ENCODE assay signal across 8 cellular contexts in the genomic region with DNA sequence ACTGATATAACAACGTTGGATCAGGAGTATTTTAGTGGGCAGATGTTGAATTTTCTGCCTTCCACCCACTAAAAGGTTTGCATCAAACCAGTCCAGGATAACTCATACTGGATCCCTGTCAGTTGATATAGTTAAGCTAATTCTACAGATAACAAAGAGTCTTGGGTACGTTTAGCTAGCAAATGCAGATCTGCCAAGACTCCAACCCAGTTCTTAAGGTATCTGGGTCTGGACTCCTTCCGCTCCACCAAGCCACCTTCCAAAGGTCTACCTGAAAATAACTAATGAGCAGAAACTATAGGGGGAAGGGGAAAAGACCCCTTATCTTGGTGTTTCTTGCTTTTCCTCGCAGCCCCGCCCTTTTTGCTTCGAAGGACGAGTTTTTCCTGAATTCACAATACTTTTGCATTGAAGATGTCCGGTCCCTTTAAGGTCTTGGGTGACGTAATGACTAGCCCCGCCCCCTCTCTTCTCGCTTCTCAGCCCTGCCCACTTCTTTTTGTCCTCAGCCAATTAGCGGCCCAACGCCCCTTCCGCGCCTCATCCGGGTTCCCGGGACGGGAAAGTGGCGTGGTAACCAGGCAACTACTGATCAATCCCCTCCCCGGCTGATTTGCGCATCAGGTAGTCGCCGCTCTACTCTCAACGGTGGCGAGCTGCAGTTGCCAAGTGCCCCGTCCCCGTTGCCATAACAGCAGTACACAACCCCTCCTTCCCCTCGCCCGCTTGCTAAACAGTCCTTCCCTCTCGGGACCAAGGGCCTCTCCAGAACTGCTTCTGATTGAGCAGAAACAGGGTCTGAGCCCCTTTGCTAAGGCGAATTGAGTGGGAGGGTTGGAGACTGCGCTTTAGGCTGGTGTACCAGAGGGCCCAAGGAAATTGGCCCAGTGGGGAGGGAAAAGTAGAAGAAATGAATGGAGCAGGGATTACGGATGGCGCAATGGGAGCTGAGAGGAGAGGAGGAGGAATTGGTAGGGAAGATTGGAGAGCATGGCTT. TPM values are rescaled to one million over a fixed set of nuclear protein-coding genes. Genes with fewer than 3 reads are reported as not detected.
DNase-seq lines count a peak whose midpoint lies in the region; ATAC-seq and TF ChIP-seq lines count a peak whose summit lies in the region.

A gene with protein sequence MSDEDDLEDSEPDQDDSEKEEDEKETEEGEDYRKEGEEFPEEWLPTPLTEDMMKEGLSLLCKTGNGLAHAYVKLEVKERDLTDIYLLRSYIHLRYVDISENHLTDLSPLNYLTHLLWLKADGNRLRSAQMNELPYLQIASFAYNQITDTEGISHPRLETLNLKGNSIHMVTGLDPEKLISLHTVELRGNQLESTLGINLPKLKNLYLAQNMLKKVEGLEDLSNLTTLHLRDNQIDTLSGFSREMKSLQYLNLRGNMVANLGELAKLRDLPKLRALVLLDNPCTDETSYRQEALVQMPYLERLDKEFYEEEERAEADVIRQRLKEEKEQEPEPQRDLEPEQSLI (plus strand): TSS at position 543 of the 997 bp plus-strand sequence. CDS start 812 bp downstream, outside the sequence.

- peak within 1 kb of the TSS; percentile 52 to 74 for H3K4me3 ChIP-seq in DND-41 (ENCODE audit: low read depth in 1 of 2, low read length in 2 of 2)
- H3K4me3 ChIP-seq in fibroblast of mammary gland (ENCODE audit: control insufficient read depth, low read depth, low read length) = peak within 1 kb of the TSS; percentile 91

- no peak within 1 kb of the TSS for H3K27ac Mint-ChIP-seq in activated T-helper 1 cell treated with anti-CD3 and anti-CD28 coated beads, Interleukin-12 subunit alpha, Interleukin-12 subunit beta, Interleukin-2, Interleukin-4 antibody, amounts not matched to agents 30 ng/mL and 10 ng/mL and 1 ng/mL, durations not matched to agents 14 hours and 24 hours and 36 hours
- peak within 1 kb of the TSS in 3 of 6 donors; percentile 32 to 44 (median 37) for H3K27ac Mint-ChIP-seq in naive B cell
- no peak within 1 kb of the TSS for H3K27ac Mint-ChIP-seq in stimulated activated effector memory CD8-positive, alpha-beta T cell treated with anti-CD3 and anti-CD28 coated beads, Interleukin-12 subunit alpha, Interleukin-12 subunit beta, amount 100 ng/mL, for 72 hours

- no peaks in the 10 kb centered on the region for H3K27me3 Mint-ChIP-seq in activated T-helper 1 cell treated with anti-CD3 and anti-CD28 coated beads, Interleukin-12 subunit alpha, Interleukin-12 subunit beta, Interleukin-2, Interleukin-4 antibody, amounts not matched to agents 30 ng/mL and 10 ng/mL and 1 ng/mL, durations not matched to agents 14 hours and 24 hours and 36 hours (ENCODE audit: insufficient read depth)
- no peaks in the 10 kb centered on the region for H3K27me3 Mint-ChIP-seq in naive B cell

- peaks cover 8% of the 10 kb centered on the region for H3K4me1 Mint-ChIP-seq in activated T-helper 1 cell treated with anti-CD3 and anti-CD28 coated beads, Interleukin-12 subunit alpha, Interleukin-12 subunit beta, Interleukin-2, Interleukin-4 antibody, amounts not matched to agents 30 ng/mL and 10 ng/mL and 1 ng/mL, durations not matched to agents 14 hours and 24 hours and 36 hours (ENCODE audit: low read depth)
- peaks cover 0 to 1% (median 0%) of the 10 kb centered on the region in 3 donors for H3K4me1 Mint-ChIP-seq in naive B cell
- no peaks in the 10 kb centered on the region for H3K4me1 Mint-ChIP-seq in stimulated activated effector memory CD8-positive, alpha-beta T cell treated with anti-CD3 and anti-CD28 coated beads, Interleukin-12 subunit alpha, Interleukin-12 subunit beta, amount 100 ng/mL, for 72 hours

- no peaks in the 10 kb centered on the region for H3K9me3 Mint-ChIP-seq in activated T-helper 1 cell treated with anti-CD3 and anti-CD28 coated beads, Interleukin-12 subunit alpha, Interleukin-12 subunit beta, Interleukin-2, Interleukin-4 antibody, amounts not matched to agents 30 ng/mL and 10 ng/mL and 1 ng/mL, durations not matched to agents 14 hours and 24 hours and 36 hours
- H3K9me3 Mint-ChIP-seq in naive B cell = no peaks in the 10 kb centered on the region
- no peaks in the 10 kb centered on the region for H3K9me3 Mint-ChIP-seq in stimulated activated effector memory CD8-positive, alpha-beta T cell treated with anti-CD3 and anti-CD28 coated beads, Interleukin-12 subunit alpha, Interleukin-12 subunit beta, amount 100 ng/mL, for 72 hours

- no peaks in the 10 kb centered on the region for H4K20me1 ChIP-seq in DND-41 (ENCODE audit: insufficient read depth, low read length)

- DNase-seq in DND-41 = peak; percentile 97
- peak; percentile 67 to 77 for DNase-seq in Kasumi-1 (lab: John Stamatoyannopoulos, UW)
- DNase-seq in RKO (ENCODE audit: low spot score) = peak; percentile 95
- DNase-seq in activated T-helper 1 cell treated with anti-CD3 and anti-CD28 coated beads, Interleukin-12 subunit alpha, Interleukin-12 subunit beta, Interleukin-2, Interleukin-4 antibody, amounts not matched to agents 30 ng/mL and 10 ng/mL and 1 ng/mL, durations not matched to agents 14 hours and 24 hours and 36 hours (ENCODE audit: low spot score) = peak; percentile 97
- peak; percentile 93 for DNase-seq in fibroblast of mammary gland (ENCODE audit: low read depth)
- peak; percentile 97 for DNase-seq in naive B cell
- DNase-seq in stimulated activated effector memory CD8-positive, alpha-beta T cell treated with anti-CD3 and anti-CD28 coated beads, Interleukin-12 subunit alpha, Interleukin-12 subunit beta, amount 100 ng/mL, for 72 hours (ENCODE audit: low spot score in 2 of 2) = peak; percentile 86 to 99

- no peaks in the 10 kb centered on the region for H3K36me3 Mint-ChIP-seq in activated T-helper 1 cell treated with anti-CD3 and anti-CD28 coated beads, Interleukin-12 subunit alpha, Interleukin-12 subunit beta, Interleukin-2, Interleukin-4 antibody, amounts not matched to agents 30 ng/mL and 10 ng/mL and 1 ng/mL, durations not matched to agents 14 hours and 24 hours and 36 hours (ENCODE audit: low read depth)
- no peaks in the 10 kb centered on the region for H3K36me3 Mint-ChIP-seq in naive B cell
- peaks cover 6% of the 10 kb centered on the region for H3K36me3 Mint-ChIP-seq in stimulated activated effector memory CD8-positive, alpha-beta T cell treated with anti-CD3 and anti-CD28 coated beads, Interleukin-12 subunit alpha, Interleukin-12 subunit beta, amount 100 ng/mL, for 72 hours

- H3K27me3 ChIP-seq in DND-41 (ENCODE audit: insufficient read depth, low read length, poor library complexity) = no peaks in the 10 kb centered on the region

- intact Hi-C loops in activated T-helper 1 cell treated with anti-CD3 and anti-CD28 coated beads, Interleukin-12 subunit alpha, Interleukin-12 subunit beta, Interleukin-2, Interleukin-4 antibody, amounts not matched to agents 30 ng/mL and 10 ng/mL and 1 ng/mL, durations not matched to agents 14 hours and 24 hours and 36 hours (cut with micrococcal nuclease) = loop anchor here (1.0 to 2.0 kb wide), 7 partner anchors 10 to 216 kb away; a partner anchor contains a TSS

- H3K4me2 ChIP-seq in DND-41 (ENCODE audit: insufficient read depth, low read length) = peak within 1 kb of the TSS; percentile 84

- ATAC-seq in DND-41 (ENCODE audit: insufficient read depth, low read depth) (peak; percentile 98), GM21786 (IDR thresholded peaks at IDR 0.05; ENCODE audit: unreplicated experiment) (peak; percentile 94), naive B cell (ENCODE audit: low read depth in 2 of 2) (peak; percentile 91 to 95)
- ATAC-seq in stimulated activated effector memory CD8-positive, alpha-beta T cell treated with anti-CD3 and anti-CD28 coated beads, Interleukin-12 subunit alpha, Interleukin-12 subunit beta, amount 100 ng/mL, for 72 hours = peak; percentile 98

- H3K79me2 ChIP-seq in DND-41 (ENCODE audit: insufficient read depth, low read length) = no peaks in the 10 kb centered on the region

- H3K4me1 ChIP-seq in DND-41 (ENCODE audit: insufficient read depth, low read length) = peaks cover 21% of the 10 kb centered on the region

- H2AFZ ChIP-seq in DND-41 (ENCODE audit: low read depth, low read length) = peak within 1 kb of the TSS; percentile 93

- no peak for TF ChIP-seq CTCF in DND-41 (IDR thresholded peaks at IDR 0.05; ENCODE audit: borderline replicate concordance, extremely low read depth, low read length, poor library complexity, severe bottlenecking)
- no peak for TF ChIP-seq CTCF in fibroblast of mammary gland (conservative IDR thresholded peaks at IDR 0.05; ENCODE audit: control insufficient read depth, insufficient read depth, low read depth, low read length)

- H3K27ac ChIP-seq in DND-41 (ENCODE audit: low read length) = peak within 1 kb of the TSS; percentile 79

- H3K4me3 Mint-ChIP-seq in activated T-helper 1 cell treated with anti-CD3 and anti-CD28 coated beads, Interleukin-12 subunit alpha, Interleukin-12 subunit beta, Interleukin-2, Interleukin-4 antibody, amounts not matched to agents 30 ng/mL and 10 ng/mL and 1 ng/mL, durations not matched to agents 14 hours and 24 hours and 36 hours = no peak within 1 kb of the TSS
- peak within 1 kb of the TSS in 1 of 8 donors; percentile 17 for H3K4me3 Mint-ChIP-seq in naive B cell
- no peak within 1 kb of the TSS for H3K4me3 Mint-ChIP-seq in stimulated activated effector memory CD8-positive, alpha-beta T cell treated with anti-CD3 and anti-CD28 coated beads, Interleukin-12 subunit alpha, Interleukin-12 subunit beta, amount 100 ng/mL, for 72 hours

- peak within 1 kb of the TSS; percentile 63 for H3K9ac ChIP-seq in DND-41 (ENCODE audit: low read depth, low read length)

- peaks cover 10% of the 10 kb centered on the region; the same call in 1 of the 2 replicates for H3K36me3 ChIP-seq in DND-41 (ENCODE audit: insufficient read depth, low read length)

- H3K9me3 ChIP-seq in DND-41 (ENCODE audit: insufficient read depth, low read length, severe bottlenecking) = no peaks in the 10 kb centered on the region

RNA-seq across cellular contexts. Expression of the gene that starts here (rescaled TPM):
- 5.3 and 5.6 TPM in 2 replicates for total RNA-seq in activated T-helper 1 cell treated with anti-CD3 and anti-CD28 coated beads, Interleukin-12 subunit alpha, Interleukin-12 subunit beta, Interleukin-2, Interleukin-4 antibody, amounts not matched to agents 30 ng/mL and 10 ng/mL and 1 ng/mL, durations not matched to agents 14 hours and 24 hours and 36 hours
- 1 to 10 TPM; 4.1 to 8.7 (median 7.1) TPM for polyA plus RNA-seq in naive B cell (ENCODE audit: low read depth in 6 of 6)

Comparison
In these comparisons a context has a peak if more than half of its experiments do, and no peak if none do; other contexts are left out.
1. Peak in every context shown above with its lines: DNase-seq, ATAC-seq, H3K4me3 ChIP-seq and H3K27ac ChIP-seq.